21 cellular contexts compared by ENCODE assay signal in genomic region chr2:58030789-58031188, GRCh38. TPM values are rescaled to one million over a fixed set of nuclear protein-coding genes. Genes with fewer than 3 reads are reported as not detected.
DNase-seq lines count a peak whose midpoint lies in the region; ATAC-seq and TF ChIP-seq lines count a peak whose summit lies in the region.
"Had no signal": no experiment of that assay in that cellular context is flagged by ENCODE, and none has a peak within 500 bp of the region (broad histone marks: within the 10 kb centered on the region; RNA-seq: fewer than 3 reads in every experiment).

No MANE protein-coding gene starts in this region.

- no peak overlapping the region for H2AFZ ChIP-seq in H9 (ENCODE audit: low read length)

- no peak overlapping the region for H2BK120ac ChIP-seq in H9 (ENCODE audit: low read depth, low read length, poor library complexity, severe bottlenecking)

- no peak overlapping the region for H2BK15ac ChIP-seq in H9 (ENCODE audit: low read depth, low read length)

- H3K36me3 Mint-ChIP-seq in HFFc6 (ENCODE audit: low read depth) = peaks cover 21% of the 10 kb centered on the region
- no peaks in the 10 kb centered on the region for H3K36me3 Mint-ChIP-seq in H9 (ENCODE audit: insufficient read depth in 1 of 3, low read depth in 3 of 3)

- H2AK5ac ChIP-seq in H9 (ENCODE audit: insufficient read length, low read length) = no peak overlapping the region

- H3K4me2 ChIP-seq in H9 (ENCODE audit: insufficient read depth, insufficient read length, low read length) = no peak overlapping the region

- no peak overlapping the region for H2BK5ac ChIP-seq in H9 (ENCODE audit: insufficient read length, low read length)

- H3K4me3 Mint-ChIP-seq in HFFc6 (no peak overlapping the region), H9 (no peak overlapping the region)
- H3K4me3 Mint-ChIP-seq: activated CD4-positive, alpha-beta T cell treated with anti-CD3 and anti-CD28 coated beads, Interleukin-2, amount 10 ng/mL, durations not matched to agents 7 days and 5 days; activated naive CD8-positive, alpha-beta T cell; activated T-helper 17 cell treated with anti-CD3 and anti-CD28 coated beads, Interleukin-2, amount 50 U/mL, for 72 hours; naive thymus-derived CD4-positive, alpha-beta T cell; T-helper 1 cell treated with Interleukin-12 subunit alpha and Interleukin-12 subunit beta and Interleukin-4 antibody, amounts not matched to agents 30 μg/mL and 1 μg/mL, for 36 hours had no signal

- H3K4ac ChIP-seq in H9 (ENCODE audit: low read depth, low read length) = no peak overlapping the region

- no peak overlapping the region for H4K5ac ChIP-seq in H9 (ENCODE audit: insufficient read length, low read depth, low read length)

- H3K23me2 ChIP-seq in H9 (ENCODE audit: insufficient read length, low read depth, low read length, poor library complexity, severe bottlenecking) = no peaks in the 10 kb centered on the region

- no peaks in the 10 kb centered on the region for H3K27me3 ChIP-seq in H9 (ENCODE audit: insufficient read depth, low read length)
- H3K27me3 ChIP-seq: upper lobe of right lung had no signal

- H3K14ac ChIP-seq in H9 (ENCODE audit: insufficient read depth, low read length) = no peak overlapping the region

- H3K4me3 ChIP-seq in astrocyte of the spinal cord (ENCODE audit: low read depth, low read length) = no peak overlapping the region
- H3K4me3 ChIP-seq: coronary artery, upper lobe of right lung had no signal

- no peaks in the 10 kb centered on the region for H3K9me3 ChIP-seq in H9 (ENCODE audit: control insufficient read depth, low read depth, low read length)
- H3K9me3 ChIP-seq: upper lobe of right lung had no signal

- no peaks in the 10 kb centered on the region for H4K20me1 ChIP-seq in H9 (ENCODE audit: control insufficient read depth, insufficient read depth, insufficient read length)

- H3K4me1 Mint-ChIP-seq in HFFc6 (ENCODE audit: low read depth) (peaks cover 33% of the 10 kb centered on the region), H9 (0 out of 4 replicates have a peak, but pooled peaks cover 0 to 1% of the 10 kb centered on the region in 2 experiments)
- H3K4me1 Mint-ChIP-seq: activated CD4-positive, alpha-beta T cell treated with anti-CD3 and anti-CD28 coated beads, Interleukin-2, amount 10 ng/mL, durations not matched to agents 7 days and 5 days; naive thymus-derived CD4-positive, alpha-beta T cell had no signal

- H3K9ac ChIP-seq in H9 (ENCODE audit: extremely low read depth, insufficient read length, low read length) = no peak overlapping the region

- no peaks in the 10 kb centered on the region for H3K79me2 ChIP-seq in H9 (ENCODE audit: insufficient read depth, low read length)

- H3K27me3 Mint-ChIP-seq in HFFc6 (ENCODE audit: insufficient read depth) (no peaks in the 10 kb centered on the region), H9 (ENCODE audit: low read depth) (no peaks in the 10 kb centered on the region)
- H3K27me3 Mint-ChIP-seq: activated CD4-positive, alpha-beta T cell treated with anti-CD3 and anti-CD28 coated beads, Interleukin-2, amount 10 ng/mL, durations not matched to agents 7 days and 5 days; activated naive CD8-positive, alpha-beta T cell; activated T-helper 17 cell treated with anti-CD3 and anti-CD28 coated beads, Interleukin-2, amount 50 U/mL, for 72 hours; naive thymus-derived CD4-positive, alpha-beta T cell had no signal

- H3T11ph ChIP-seq in H9 (ENCODE audit: low read length) = no peak overlapping the region

- H3K4me1 ChIP-seq in H9 (ENCODE audit: insufficient read depth, low read length) = no peaks in the 10 kb centered on the region
- H3K4me1 ChIP-seq: upper lobe of right lung had no signal

- no peak overlapping the region for H2BK12ac ChIP-seq in H9 (ENCODE audit: insufficient read length, low read depth, low read length)

- peak; percentile 32 for DNase-seq in EH (ENCODE audit: low read depth)
- DNase-seq in HFFc6 = peak; percentile 19
- peak; percentile 16 for DNase-seq in astrocyte of the spinal cord (ENCODE audit: low read depth, low spot score)
- peak; percentile 57 for DNase-seq in kidney tubule cell (ENCODE audit: low spot score)
- no peak for DNase-seq in H9
- no peak for DNase-seq in activated CD8-positive, alpha-beta memory T cell treated with anti-CD3 and anti-CD28 coated beads, Interleukin-2, amount 50 U/mL, for 4 hours
- DNase-seq: activated CD4-positive, alpha-beta T cell treated with anti-CD3 and anti-CD28 coated beads, Interleukin-2, amount 10 ng/mL, durations not matched to agents 7 days and 5 days; GF-D8; glutamatergic neuron; naive thymus-derived CD4-positive, alpha-beta T cell; NCI-H1417; NCI-H510A treated with DMSO at 0.1 percent for 48 hours; retina; upper lobe of right lung had no signal

- H3K79me1 ChIP-seq in H9 (ENCODE audit: insufficient read depth, low read depth, low read length, poor library complexity, severe bottlenecking) = no peaks in the 10 kb centered on the region

- no peak overlapping the region for H4K91ac ChIP-seq in H9 (ENCODE audit: insufficient read length, low read depth, low read length)

- TF ChIP-seq CTCF in HFFc6 (IDR thresholded peaks at IDR 0.05) (no peak), astrocyte of the spinal cord (IDR thresholded peaks at IDR 0.05; ENCODE audit: low read depth, low read length) (no peak), H9 (conservative IDR thresholded peaks at IDR 0.05) (no peak)

- no peak overlapping the region for H4K8ac ChIP-seq in H9 (replicated peaks; ENCODE audit: insufficient read length, low read depth, low read length)

- ATAC-seq in GM19328 (IDR thresholded peaks at IDR 0.05; ENCODE audit: unreplicated experiment) = no peak
- ATAC-seq: activated T-helper 17 cell treated with anti-CD3 and anti-CD28 coated beads, Interleukin-2, amount 50 U/mL, for 72 hours; naive thymus-derived CD4-positive, alpha-beta T cell; Panc1; upper lobe of right lung had no signal

- no CpG with 5 or more reads among the region's 1 CpG for WGBS in H9 (ENCODE audit: extremely low coverage, insufficient read length, low lambda C conversion rate)

- no peaks in the 10 kb centered on the region for H3K9me3 Mint-ChIP-seq in HFFc6
- H3K9me3 Mint-ChIP-seq in H9 = no peaks in the 10 kb centered on the region
- H3K9me3 Mint-ChIP-seq: activated T-helper 17 cell treated with anti-CD3 and anti-CD28 coated beads, Interleukin-2, amount 50 U/mL, for 72 hours; T-helper 1 cell treated with Interleukin-12 subunit alpha and Interleukin-12 subunit beta and Interleukin-4 antibody, amounts not matched to agents 30 μg/mL and 1 μg/mL, for 36 hours had no signal

- peak overlapping the region; percentile 82; the same call in 1 of the 2 replicates for H3K27ac Mint-ChIP-seq in HFFc6
- no peak overlapping the region for H3K27ac Mint-ChIP-seq in H9
- H3K27ac Mint-ChIP-seq: activated CD4-positive, alpha-beta T cell treated with anti-CD3 and anti-CD28 coated beads, Interleukin-2, amount 10 ng/mL, durations not matched to agents 7 days and 5 days; activated naive CD8-positive, alpha-beta T cell; activated T-helper 17 cell treated with anti-CD3 and anti-CD28 coated beads, Interleukin-2, amount 50 U/mL, for 72 hours; naive thymus-derived CD4-positive, alpha-beta T cell; T-helper 1 cell treated with Interleukin-12 subunit alpha and Interleukin-12 subunit beta and Interleukin-4 antibody, amounts not matched to agents 30 μg/mL and 1 μg/mL, for 36 hours had no signal

- H3K23ac ChIP-seq in H9 (ENCODE audit: insufficient read length, low read depth, low read length) = no peak overlapping the region

- H3K27ac ChIP-seq in H9 (ENCODE audit: insufficient read length, low read depth, low read length) = no peak overlapping the region
- H3K27ac ChIP-seq: coronary artery, HL-60, upper lobe of right lung had no signal

- H3K56ac ChIP-seq in H9 (ENCODE audit: insufficient read length, low read depth, low read length) = no peak overlapping the region

- in situ Hi-C loops in astrocyte of the spinal cord (cut with HindIII; ENCODE audit: low sequenced_read_pairs) = no loop called here

- H2BK20ac ChIP-seq in H9 (ENCODE audit: low read depth, low read length, poor library complexity, severe bottlenecking) = no peak overlapping the region

- no peak overlapping the region for H3K18ac ChIP-seq in H9 (ENCODE audit: insufficient read length, low read depth, low read length)

RNA-seq across cellular contexts. Expression of gene VRK2, which starts 15.8 kb away (rescaled TPM):
- 10 to 100 TPM; 17.6 to 27.1 (median 23.0) TPM for total RNA-seq in HFFc6 (2021; fragmentation: NEBNext Ultra II Directional; extraction: Animal tissue kit (Norgen Biotek cat#: 25700))
- total RNA-seq in H9 (2021) = 22.6 and 23.8 TPM in 2 replicates

Comparison
In these comparisons a context has a peak if more than half of its experiments do, and no peak if none do; other contexts are left out.
1. DNase-seq: peak in EH (single experiment), HFFc6 (single experiment), astrocyte of the spinal cord (single experiment) and kidney tubule cell (single experiment); none in H9 (single experiment) and activated CD8-positive, alpha-beta memory T cell treated with anti-CD3 and anti-CD28 coated beads, Interleukin-2, amount 50 U/mL, for 4 hours (single experiment).